15 cellular contexts compared by ENCODE assay signal in the genomic region with DNA sequence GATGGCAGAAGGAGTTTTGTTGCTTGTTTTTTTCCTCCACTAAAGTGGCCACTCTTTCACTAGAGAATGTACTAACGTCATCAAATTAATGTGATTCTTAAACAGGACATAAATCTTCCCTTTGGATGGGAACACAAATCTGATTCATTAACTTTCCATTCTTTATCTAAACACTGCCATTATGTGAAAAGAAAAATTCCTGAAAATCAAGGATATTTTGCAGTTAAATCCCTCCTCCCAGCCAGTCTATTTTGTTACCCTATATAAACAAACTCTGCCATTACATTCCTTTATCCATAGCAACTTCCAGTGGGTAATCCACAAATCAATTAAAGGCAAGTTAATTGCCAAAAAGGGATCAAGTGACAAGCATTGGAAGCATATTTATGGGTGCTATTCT.
"Had no signal": no experiment of that assay in that cellular context is flagged by ENCODE, and none has a peak within 500 bp of the region (broad histone marks: within the 10 kb centered on the region; RNA-seq: fewer than 3 reads in every experiment).

No MANE protein-coding gene starts in this region.

- DNase-seq: activated CD4-positive, alpha-beta T cell treated with anti-CD3 and anti-CD28 coated beads, Interleukin-2, amount 10 ng/mL, durations not matched to agents 7 days and 5 days; activated CD4-positive, CD25-positive, alpha-beta regulatory T cell; activated CD8-positive, alpha-beta memory T cell treated with anti-CD3 and anti-CD28 coated beads for 24 hours; activated naive CD4-positive, alpha-beta T cell; activated naive CD8-positive, alpha-beta T cell treated with anti-CD3 and anti-CD28 coated beads, Interleukin-2, amount 10 ng/mL, durations not matched to agents 7 days and 5 days; aorta; endodermal cell; erythroblast; islet precursor cell; left lung; mammary epithelial cell; mucosa of descending colon; natural killer cell; stimulated activated CD4-positive, alpha-beta T cell treated with anti-CD3 and anti-CD28 coated beads, Interleukin-1b, Interleukin-23, amount 100 ng/mL, for 48 hours; stomach had no signal

- H3K27me3 ChIP-seq: left lung, stomach had no signal

- H3K36me3 ChIP-seq: left lung, stomach had no signal

- H3K4me3 ChIP-seq: left lung, mucosa of descending colon, stomach had no signal

- H3K27ac ChIP-seq: left lung had no signal

- H3K9me3 ChIP-seq: left lung, mucosa of descending colon, stomach had no signal

- H3K4me1 ChIP-seq: left lung had no signal
